Comparison of ENCODE assay signal across 8 cellular contexts in the genomic region with DNA sequence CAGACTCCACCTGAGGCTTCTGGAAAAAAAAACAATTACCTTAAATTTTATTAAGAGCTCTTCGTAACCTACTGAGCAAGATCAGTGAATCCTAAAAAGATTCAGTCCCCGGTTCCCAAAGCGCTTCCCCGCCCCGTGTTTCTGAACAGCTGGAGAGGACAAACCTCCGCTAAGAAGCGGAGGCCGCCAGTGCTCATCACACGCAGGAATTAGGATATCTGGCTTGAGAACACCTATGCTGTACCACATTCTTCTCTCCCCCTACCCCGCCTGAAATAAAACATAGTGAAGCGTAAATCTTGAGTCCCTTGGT. TPM values are rescaled to one million over a fixed set of nuclear protein-coding genes. Genes with fewer than 3 reads are reported as not detected.
DNase-seq lines count a peak whose midpoint lies in the region; ATAC-seq and TF ChIP-seq lines count a peak whose summit lies in the region.

No MANE protein-coding gene starts in this region.

- peak overlapping the region; percentile 97 for H3K27ac Mint-ChIP-seq in central memory CD8-positive, alpha-beta T cell (ENCODE audit: low read depth)

- H3F3A ChIP-seq in DOHH2 (ENCODE audit: control insufficient read depth, insufficient read depth) = no peaks in the 10 kb centered on the region

- DNase-seq in central memory CD8-positive, alpha-beta T cell (ENCODE audit: low spot score in 2 of 2) = no peak
- DNase-seq in mesendoderm = no peak
- DNase-seq in DMS114 treated with DMSO at 0.1 percent for 48 hours (lab: John Stamatoyannopoulos, UW; ENCODE audit: unreplicated experiment) = no peak
- DNase-seq in SIG-M5 (lab: John Stamatoyannopoulos, UW) = no peak

- no peak overlapping the region for H4K8ac ChIP-seq in mesendoderm (ENCODE audit: low read depth, low read length)

- H3K79me2 ChIP-seq in DOHH2 (ENCODE audit: control insufficient read depth, low read length) (peaks cover 51% of the 10 kb centered on the region), mesendoderm (ENCODE audit: control insufficient read depth, insufficient read depth, low read length) (peaks cover 20% of the 10 kb centered on the region)

- H3K4me1 ChIP-seq in DOHH2 (ENCODE audit: control insufficient read depth, low read length) (peaks cover 21% of the 10 kb centered on the region), mesendoderm (ENCODE audit: control insufficient read depth, low read depth, low read length) (peaks cover 2% of the 10 kb centered on the region)

- no CpG with 5 or more reads among the region's 11 CpGs for WGBS in mesendoderm (ENCODE audit: extremely low coverage, insufficient coverage, low lambda C conversion rate)

- no peak for ATAC-seq in central memory CD8-positive, alpha-beta T cell (replicated peaks; ENCODE audit: extremely low read depth, poor library complexity, severe bottlenecking)
- ATAC-seq in HG03159 (IDR thresholded peaks at IDR 0.05; ENCODE audit: unreplicated experiment) (no peak), HG02852 (IDR thresholded peaks at IDR 0.05; ENCODE audit: unreplicated experiment) (no peak)

- H3K79me1 ChIP-seq in mesendoderm (ENCODE audit: low read length) = peaks cover 6% of the 10 kb centered on the region

- no peak for TF ChIP-seq EP300 in Ishikawa (IDR thresholded peaks at IDR 0.05; ENCODE audit: borderline replicate concordance)

- H4K20me1 ChIP-seq in DOHH2 (ENCODE audit: control insufficient read depth, insufficient read depth, low read depth, low read length) = peaks cover 9% of the 10 kb centered on the region; the same call in 1 of the 2 replicates

- peak overlapping the region; percentile 87 for H3K9ac ChIP-seq in mesendoderm (ENCODE audit: low read length)

- no peak for TF ChIP-seq CTCF in DOHH2 (IDR thresholded peaks at IDR 0.05; ENCODE audit: low read depth, low read length, poor library complexity, severe bottlenecking)

- H3K36me3 Mint-ChIP-seq in central memory CD8-positive, alpha-beta T cell (ENCODE audit: insufficient read depth) = peaks cover 18% of the 10 kb centered on the region

- H3K36me3 ChIP-seq in DOHH2 (ENCODE audit: control insufficient read depth, low read length) (peaks cover 14% of the 10 kb centered on the region), mesendoderm (ENCODE audit: control insufficient read depth, insufficient read depth, low read length) (no peaks in the 10 kb centered on the region)

- H2AK5ac ChIP-seq in mesendoderm (ENCODE audit: low read length) = no peak overlapping the region

- no peaks in the 10 kb centered on the region for H3K9me3 ChIP-seq in DOHH2 (ENCODE audit: control insufficient read depth, insufficient read depth, low read length)

- H2BK15ac ChIP-seq in mesendoderm (replicated peaks; ENCODE audit: low read depth) = no peak overlapping the region

- no peak overlapping the region for H3K4ac ChIP-seq in mesendoderm (ENCODE audit: low read depth, low read length)

- TF ChIP-seq RAD21 in Ishikawa (IDR thresholded peaks at IDR 0.05; ENCODE audit: low read depth) = no peak

- no peak overlapping the region for H4K5ac ChIP-seq in mesendoderm (ENCODE audit: low read length)

- H3K4me3 ChIP-seq in DOHH2 (ENCODE audit: low read length) (peak overlapping the region; percentile 84), mesendoderm (ENCODE audit: low read length) (peak overlapping the region; percentile 85)

- no peaks in the 10 kb centered on the region for H3K9me3 Mint-ChIP-seq in central memory CD8-positive, alpha-beta T cell

- H3K4me1 Mint-ChIP-seq in central memory CD8-positive, alpha-beta T cell = peaks cover 19% of the 10 kb centered on the region

- H2BK120ac ChIP-seq in mesendoderm (ENCODE audit: low read depth, low read length) = no peak overlapping the region

- H3K56ac ChIP-seq in mesendoderm (ENCODE audit: low read length) = peak overlapping the region; percentile 94

- H2BK5ac ChIP-seq in mesendoderm (ENCODE audit: low read length) = no peak overlapping the region

- peak overlapping the region; percentile 8 for H3K18ac ChIP-seq in mesendoderm (ENCODE audit: low read length)

- no peak overlapping the region for H3K23ac ChIP-seq in mesendoderm (ENCODE audit: low read length)

- H3K27me3 Mint-ChIP-seq in central memory CD8-positive, alpha-beta T cell = no peaks in the 10 kb centered on the region

- H3K27ac ChIP-seq in DOHH2 (ENCODE audit: low read depth, low read length) (peak overlapping the region; percentile 35), mesendoderm (ENCODE audit: low read depth, low read length) (no peak overlapping the region)

- peak overlapping the region; percentile 96 for H3K4me2 ChIP-seq in DOHH2 (ENCODE audit: low read length)
- peak overlapping the region; percentile 33 for H3K4me2 ChIP-seq in mesendoderm (ENCODE audit: low read length)

- H3K9me2 ChIP-seq in DOHH2 (replicated peaks; ENCODE audit: control insufficient read depth, low read length) = no peaks in the 10 kb centered on the region

- H3K27me3 ChIP-seq in DOHH2 (ENCODE audit: control insufficient read depth, low read length) (no peaks in the 10 kb centered on the region), mesendoderm (ENCODE audit: insufficient read depth, low read length, poor library complexity) (no peaks in the 10 kb centered on the region)

- peak overlapping the region; percentile 98 for H3K4me3 Mint-ChIP-seq in central memory CD8-positive, alpha-beta T cell

TF ChIP-seq in Ishikawa, 13 proteins besides CTCF, POLR2A, EP300 and RAD21:
- TF ChIP-seq TCF12 (IDR thresholded peaks at IDR 0.05; ENCODE audit: low read depth) (0 out of 2 replicates have a peak, but pooled peaks have one; percentile 3), YY1 (IDR thresholded peaks at IDR 0.05; ENCODE audit: low read depth) (no peak)
- TF ChIP-seq, protein P1, sequence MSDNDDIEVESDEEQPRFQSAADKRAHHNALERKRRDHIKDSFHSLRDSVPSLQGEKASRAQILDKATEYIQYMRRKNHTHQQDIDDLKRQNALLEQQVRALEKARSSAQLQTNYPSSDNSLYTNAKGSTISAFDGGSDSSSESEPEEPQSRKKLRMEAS (IDR thresholded peaks at IDR 0.05) = peak; percentile 8; the same call in 1 of the 2 replicates

RNA-seq across cellular contexts. Expression of a gene that starts 0.8 kb away (rescaled TPM):
- polyA plus RNA-seq in mesendoderm (2013, experiment 1 of 2) = 15.4 TPM
- polyA plus RNA-seq in mesendoderm (2013, experiment 2 of 2) = 14.5 TPM

RNA-seq across cellular contexts. Expression of a gene that starts 52.0 kb away (rescaled TPM):
- polyA plus RNA-seq in mesendoderm (2013, experiment 1 of 2) = 1,232 TPM
- 1,230 TPM for polyA plus RNA-seq in mesendoderm (2013, experiment 2 of 2)
